ENCODE assay signal across 24 cellular contexts in genomic region chr11:3873712-3874349, GRCh38. TPM values are rescaled to one million over a fixed set of nuclear protein-coding genes. Genes with fewer than 3 reads are reported as not detected.
A peak's percentile ranks its signal among the peaks of the same experiment; 100 is the strongest.
DNase-seq lines count a peak whose midpoint lies in the region; ATAC-seq and TF ChIP-seq lines count a peak whose summit lies in the region.
"Had no signal": no experiment of that assay in that cellular context is flagged by ENCODE, and none has a peak within 500 bp of the region (broad histone marks: within the 10 kb centered on the region; RNA-seq: fewer than 3 reads in every experiment).

No MANE protein-coding gene starts in this region.

- ATAC-seq in HG02571 (IDR thresholded peaks at IDR 0.05; ENCODE audit: unreplicated experiment): no peak
- ATAC-seq: esophagus mucosa, mucosa of descending colon had no signal

- H3K23ac ChIP-seq in neuronal stem cell (ENCODE audit: low read depth, low read length, poor library complexity): no peak overlapping the region

- no peak for TF ChIP-seq CTCF in suprapubic skin (IDR thresholded peaks at IDR 0.05)

- TF ChIP-seq POLR2A in suprapubic skin (IDR thresholded peaks at IDR 0.05): no peak

- H4K8ac ChIP-seq in neuronal stem cell (ENCODE audit: low read depth, low read length): no peak overlapping the region

- DNase-seq in NCI-H1436 (lab: John Stamatoyannopoulos, UW): peak; percentile 19
- no peak for DNase-seq in NCI-H1436 treated with DMSO at 0.1 percent for 48 hours (lab: John Stamatoyannopoulos, UW)
- peak; percentile 48 for DNase-seq in DMS79 (lab: John Stamatoyannopoulos, UW)
- peak; percentile 45 to 73 for DNase-seq in SJCRH30
- no peak for DNase-seq in neuronal stem cell (ENCODE audit: low spot score)
- DNase-seq in suprapubic skin (ENCODE audit: low spot score in 2 of 2): no peak
- no peak for DNase-seq in activated naive CD4-positive, alpha-beta T cell treated with anti-CD3 and anti-CD28 coated beads, Interleukin-2, amount 50 U/mL, for 16 hours
- DNase-seq: 8988T; activated CD4-positive, alpha-beta T cell treated with anti-CD3 and anti-CD28 coated beads, Interleukin-2, amount 50 U/mL, for 1 hour; activated CD8-positive, alpha-beta memory T cell treated with anti-CD3 and anti-CD28 coated beads, Interleukin-2, amount 50 U/mL, for 48 hours; activated effector memory CD4-positive, alpha-beta T cell treated with anti-CD3 and anti-CD28 coated beads, Interleukin-2, amount 50 U/mL, for 16 hours; AML-193; effector CD8-positive, alpha-beta T cell; HFFc6; hippocampal formation; mucosa of descending colon; NCI-H1694 treated with DMSO at 0.1 percent for 48 hours; NCI-H2227 treated with DMSO at 0.1 percent for 48 hours; spleen; stimulated activated CD4-positive, alpha-beta T cell treated with anti-CD3 and anti-CD28 coated beads, Interleukin-4, amount 100 ng/mL, for 4 hours had no signal

- H4K91ac ChIP-seq in neuronal stem cell (ENCODE audit: low read depth, low read length, poor library complexity): no peak overlapping the region

- no peak overlapping the region for H3K14ac ChIP-seq in neuronal stem cell (ENCODE audit: low read length)

- H3K27ac ChIP-seq in SJCRH30 (peak overlapping the region; percentile 10; the same call in 1 of the 2 replicates), neuronal stem cell (replicated peaks; ENCODE audit: low read length) (no peak overlapping the region), suprapubic skin (no peak overlapping the region)
- H3K27ac ChIP-seq: right atrium auricular region, SJSA1, spleen had no signal

- no peak overlapping the region for H2BK5ac ChIP-seq in neuronal stem cell (ENCODE audit: low read length)

- H3K79me1 ChIP-seq in neuronal stem cell (ENCODE audit: low read depth, low read length): no peaks in the 10 kb centered on the region

- H3K4ac ChIP-seq in neuronal stem cell (ENCODE audit: low read length): no peak overlapping the region

- no peak for TF ChIP-seq EP300 in suprapubic skin (IDR thresholded peaks at IDR 0.05)

- no peak overlapping the region for H2AK5ac ChIP-seq in neuronal stem cell (ENCODE audit: low read depth, low read length)

- H3K4me1 ChIP-seq in SJCRH30 (peaks cover 4% of the 10 kb centered on the region; the same call in 1 of the 2 replicates), neuronal stem cell (ENCODE audit: control insufficient read depth in 2 of 2, insufficient read depth in 1 of 2, low read depth in 1 of 2, low read length in 2 of 2) (peaks cover 4 to 10% of the 10 kb centered on the region in 2 donors), suprapubic skin (peaks cover 27% of the 10 kb centered on the region)
- H3K4me1 ChIP-seq: right atrium auricular region had no signal

- H2BK12ac ChIP-seq in neuronal stem cell (ENCODE audit: low read length): no peak overlapping the region

- no peak overlapping the region for H3K4me2 ChIP-seq in neuronal stem cell (ENCODE audit: insufficient read depth, low read length, poor library complexity, severe bottlenecking)

- no peak overlapping the region for H3K18ac ChIP-seq in neuronal stem cell (ENCODE audit: low read length)

- peak overlapping the region; percentile 7 for H3K9ac ChIP-seq in neuronal stem cell (ENCODE audit: low read depth, low read length, poor library complexity)

- H2AFZ ChIP-seq in neuronal stem cell (ENCODE audit: low read length): no peak overlapping the region

- H3K27me3 ChIP-seq in SJCRH30 (no peaks in the 10 kb centered on the region), neuronal stem cell (ENCODE audit: control insufficient read depth in 3 of 3, insufficient read depth in 3 of 3, low read depth in 1 of 3, low read length in 3 of 3) (no peaks in the 10 kb centered on the region), suprapubic skin (no peaks in the 10 kb centered on the region)
- H3K27me3 ChIP-seq: right atrium auricular region, SJSA1, spleen had no signal

- no peak overlapping the region for H2BK15ac ChIP-seq in neuronal stem cell (ENCODE audit: low read length)

- no CpG with 5 or more reads among the region's 2 CpGs for WGBS in neuronal stem cell (ENCODE audit: extremely low coverage in 2 of 2, insufficient read length in 2 of 2, insufficient replicate concordance in 1 of 2), 2 donors
- 85% methylated on average over 2 of the region's 2 CpGs for WGBS in suprapubic skin

- H3K36me3 ChIP-seq in SJCRH30 (no peaks in the 10 kb centered on the region), neuronal stem cell (replicated peaks in 1 of 2; ENCODE audit: control insufficient read depth in 2 of 2, insufficient read depth in 2 of 2, low read length in 2 of 2) (no peaks in the 10 kb centered on the region), suprapubic skin (no peaks in the 10 kb centered on the region)
- H3K36me3 ChIP-seq: right atrium auricular region, SJSA1 had no signal

- H3K4me3 ChIP-seq in SJCRH30: no peak overlapping the region
- H3K4me3 ChIP-seq in neuronal stem cell (ENCODE audit: low read length in 2 of 2): no peak overlapping the region
- H3K4me3 ChIP-seq in suprapubic skin: no peak overlapping the region
- H3K4me3 ChIP-seq: mucosa of descending colon, right atrium auricular region, SJSA1, spleen had no signal

- H3K9me3 ChIP-seq in SJCRH30 (replicated peaks) (no peaks in the 10 kb centered on the region), neuronal stem cell (replicated peaks in 1 of 2; ENCODE audit: control insufficient read depth in 2 of 2, insufficient read depth in 1 of 2, low read depth in 1 of 2, low read length in 2 of 2) (no peaks in the 10 kb centered on the region), suprapubic skin (no peaks in the 10 kb centered on the region)
- H3K9me3 ChIP-seq: mucosa of descending colon, right atrium auricular region, SJSA1, spleen had no signal

- no peak overlapping the region for H2BK120ac ChIP-seq in neuronal stem cell (ENCODE audit: low read depth, low read length)

RNA-seq across cellular contexts. Expression of gene STIM1, which starts 18.4 kb away (rescaled TPM):
- 12.9 and 14.7 TPM in 2 replicates for total RNA-seq in SJCRH30 (2014; rRNA removed; shearing (Covaris generic))
- 14.7 TPM for polyA plus RNA-seq in neuronal stem cell (2013, experiment 1 of 2)
- 15.1 TPM for polyA plus RNA-seq in neuronal stem cell (2013, experiment 2 of 2)
- 10 to 100 TPM; 58.4 to 70.2 (median 60.9) TPM for total RNA-seq in suprapubic skin

RNA-seq across cellular contexts. Expression of gene RHOG, which starts 33.1 kb away (rescaled TPM):
- total RNA-seq in SJCRH30 (2014; rRNA removed; shearing (Covaris generic)): 15.5 and 17.4 TPM in 2 replicates
- polyA plus RNA-seq in neuronal stem cell (2013, experiment 1 of 2): 28.1 TPM
- polyA plus RNA-seq in neuronal stem cell (2013, experiment 2 of 2): 26.3 TPM
- 10 to 100 TPM; 36.6 to 47.3 (median 39.3) TPM for total RNA-seq in suprapubic skin

Comparison
In these comparisons a context has a peak if more than half of its experiments do, and no peak if none do; other contexts are left out.
1. DNase-seq: peak in NCI-H1436 (single experiment), DMS79 (single experiment) and SJCRH30 (2 of 2); none in NCI-H1436 treated with DMSO at 0.1 percent for 48 hours (single experiment), neuronal stem cell (single experiment), suprapubic skin (0 of 2) and activated naive CD4-positive, alpha-beta T cell treated with anti-CD3 and anti-CD28 coated beads, Interleukin-2, amount 50 U/mL, for 16 hours (single experiment).